In the genomic region with DNA sequence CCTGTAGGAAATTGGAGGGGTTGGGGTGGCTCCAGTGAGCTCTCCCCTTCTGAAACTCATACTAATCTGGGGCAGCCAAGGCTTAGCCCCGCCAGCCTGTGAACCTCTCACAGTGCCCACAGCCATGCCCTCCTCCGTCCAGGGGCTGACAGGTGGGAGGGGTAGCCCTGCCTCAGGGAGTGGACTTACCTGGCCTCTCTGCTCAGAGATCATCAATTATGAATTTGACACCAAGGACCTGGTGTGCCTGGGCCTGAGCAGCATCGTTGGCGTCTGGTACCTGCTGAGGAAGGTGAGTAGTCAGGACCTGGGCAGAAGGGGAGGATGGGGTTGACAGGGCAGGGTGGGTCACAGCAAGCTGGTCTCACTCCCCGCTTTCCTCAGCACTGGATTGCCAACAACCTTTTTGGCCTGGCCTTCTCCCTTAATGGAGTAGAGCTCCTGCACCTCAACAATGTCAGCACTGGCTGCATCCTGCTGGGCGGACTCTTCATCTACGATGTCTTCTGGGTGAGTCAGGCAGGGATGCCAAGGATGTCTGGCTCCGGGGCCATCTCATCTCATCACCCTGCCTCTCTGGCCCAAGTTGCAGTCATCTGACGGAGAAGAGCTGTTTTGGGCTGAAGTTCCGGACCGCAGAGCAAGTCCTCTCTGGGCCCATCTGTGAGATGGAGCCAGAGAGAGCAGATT, we compare ENCODE assay signal across 11 cellular contexts. TPM values are rescaled to one million over a fixed set of nuclear protein-coding genes. Genes with fewer than 3 reads are reported as not detected.
DNase-seq lines count a peak whose midpoint lies in the region; ATAC-seq and TF ChIP-seq lines count a peak whose summit lies in the region.
"Had no signal": no experiment of that assay in that cellular context is flagged by ENCODE, and none has a peak within 500 bp of the region (broad histone marks: within the 10 kb centered on the region; RNA-seq: fewer than 3 reads in every experiment).

No MANE protein-coding gene starts in this region.

- POLR2A ChIA-PET in OCI-LY7 (lab: Charles Lee), result no interaction called here

- H3K4me1 ChIP-seq in OCI-LY7 (ENCODE audit: insufficient read depth, low read length, poor library complexity, severe bottlenecking), result peaks cover 10% of the 10 kb centered on the region

- no peak for DNase-seq in activated T-cell treated with anti-CD3 and anti-CD28 coated beads, Interleukin-2, amount 50 U/mL, for 72 hours
- no peak for DNase-seq in activated T-cell treated with anti-CD3 and anti-CD28 coated beads, Interleukin-2, amount 50 U/mL, for 1 hour
- DNase-seq in OCI-LY7 (ENCODE audit: low spot score) (no peak), chondrocyte (ENCODE audit: low spot score) (no peak), NCI-H2081 (lab: John Stamatoyannopoulos, UW) (no peak), midbrain (lab: John Stamatoyannopoulos, UW) (no peak)
- DNase-seq in stimulated activated effector memory CD8-positive, alpha-beta T cell treated with anti-CD3 and anti-CD28 coated beads, Interleukin-12 subunit alpha, Interleukin-12 subunit beta, amount 100 ng/mL, for 72 hours (ENCODE audit: low spot score in 2 of 2), result no peak
- DNase-seq: activated CD4-positive, CD25-positive, alpha-beta regulatory T cell treated with anti-CD3 and anti-CD28 coated beads, Interleukin-2, amount 50 U/mL, for 72 hours; NCI-H1436; sigmoid colon had no signal

- peak overlapping the region; percentile 74 for H3K4me3 ChIP-seq in OCI-LY7 (ENCODE audit: low read depth, low read length, poor library complexity, severe bottlenecking)

- peaks cover 26% of the 10 kb centered on the region for H3K79me2 ChIP-seq in OCI-LY7 (ENCODE audit: insufficient read depth, low read depth, low read length)

- no peak overlapping the region for H3K27ac ChIP-seq in OCI-LY7 (ENCODE audit: low read depth, low read length, poor library complexity, severe bottlenecking)

- H3K4me2 ChIP-seq in OCI-LY7 (ENCODE audit: low read length), result peak overlapping the region; percentile 82

- H3K4me1 Mint-ChIP-seq in activated T-cell treated with anti-CD3 and anti-CD28 coated beads, Interleukin-2, amount 50 U/mL, for 72 hours (ENCODE audit: low read depth), result peaks cover 11% of the 10 kb centered on the region
- peaks cover 35% of the 10 kb centered on the region for H3K4me1 Mint-ChIP-seq in chondrocyte (ENCODE audit: low read depth)
- H3K4me1 Mint-ChIP-seq in stimulated activated effector memory CD8-positive, alpha-beta T cell treated with anti-CD3 and anti-CD28 coated beads, Interleukin-12 subunit alpha, Interleukin-12 subunit beta, amount 100 ng/mL, for 72 hours, result peaks cover 20% of the 10 kb centered on the region

- no TSS peak for BruUV-seq in OCI-LY7 (replicated peaks; lab: Mats Ljungman, UMichigan)

- CTCF ChIA-PET in OCI-LY7 (lab: Charles Lee; ENCODE audit: unreplicated experiment), result no interaction called here

- no peak overlapping the region for H2AFZ ChIP-seq in OCI-LY7 (ENCODE audit: low read length)

- peaks cover 5 to 18% of the 10 kb centered on the region in 2 donors for H3K36me3 Mint-ChIP-seq in activated T-cell treated with anti-CD3 and anti-CD28 coated beads, Interleukin-2, amount 50 U/mL, for 72 hours (ENCODE audit: insufficient read depth in 2 of 2)
- peaks cover 52% of the 10 kb centered on the region for H3K36me3 Mint-ChIP-seq in chondrocyte (ENCODE audit: low read depth)
- peaks cover 95% of the 10 kb centered on the region for H3K36me3 Mint-ChIP-seq in stimulated activated effector memory CD8-positive, alpha-beta T cell treated with anti-CD3 and anti-CD28 coated beads, Interleukin-12 subunit alpha, Interleukin-12 subunit beta, amount 100 ng/mL, for 72 hours

- ATAC-seq in activated T-cell treated with anti-CD3 and anti-CD28 coated beads, Interleukin-2, amount 50 U/mL, for 72 hours (replicated peaks in 1 of 2), result no peak
- no peak for ATAC-seq in stimulated activated effector memory CD8-positive, alpha-beta T cell treated with anti-CD3 and anti-CD28 coated beads, Interleukin-12 subunit alpha, Interleukin-12 subunit beta, amount 100 ng/mL, for 72 hours
- ATAC-seq in GM21786 (IDR thresholded peaks at IDR 0.05; ENCODE audit: unreplicated experiment), result no peak

- H3K9me3 Mint-ChIP-seq in activated T-cell treated with anti-CD3 and anti-CD28 coated beads, Interleukin-2, amount 50 U/mL, for 72 hours, result no peaks in the 10 kb centered on the region
- H3K9me3 Mint-ChIP-seq in chondrocyte (ENCODE audit: low read depth), result no peaks in the 10 kb centered on the region
- no peaks in the 10 kb centered on the region for H3K9me3 Mint-ChIP-seq in stimulated activated effector memory CD8-positive, alpha-beta T cell treated with anti-CD3 and anti-CD28 coated beads, Interleukin-12 subunit alpha, Interleukin-12 subunit beta, amount 100 ng/mL, for 72 hours

- H3K9me3 ChIP-seq in OCI-LY7 (ENCODE audit: low read length), result no peaks in the 10 kb centered on the region
- H3K9me3 ChIP-seq: sigmoid colon had no signal

- TF ChIP-seq CTCF in OCI-LY7 (conservative IDR thresholded peaks at IDR 0.05; ENCODE audit: low read length) (no peak), chondrocyte (IDR thresholded peaks at IDR 0.05) (no peak)

- intact Hi-C loops in OCI-LY7 (cut with micrococcal nuclease; ENCODE audit: unreplicated experiment), result no loop called here

- H3K27me3 Mint-ChIP-seq in activated T-cell treated with anti-CD3 and anti-CD28 coated beads, Interleukin-2, amount 50 U/mL, for 72 hours (ENCODE audit: low read depth), result no peaks in the 10 kb centered on the region
- no peaks in the 10 kb centered on the region for H3K27me3 Mint-ChIP-seq in chondrocyte (ENCODE audit: low read depth)

- peaks cover 75% of the 10 kb centered on the region for H3K36me3 ChIP-seq in OCI-LY7 (ENCODE audit: insufficient read depth, low read length)

- no peaks in the 10 kb centered on the region for H4K20me1 ChIP-seq in OCI-LY7 (ENCODE audit: insufficient read depth, low read length)

- no peaks in the 10 kb centered on the region for H3K9me2 ChIP-seq in OCI-LY7 (ENCODE audit: insufficient read depth, low read length)

- peak overlapping the region; percentile 87 to 94 for H3K4me3 Mint-ChIP-seq in activated T-cell treated with anti-CD3 and anti-CD28 coated beads, Interleukin-2, amount 50 U/mL, for 72 hours
- H3K4me3 Mint-ChIP-seq in chondrocyte (ENCODE audit: unreplicated experiment), result peak overlapping the region; percentile 83
- peak overlapping the region; percentile 82 for H3K4me3 Mint-ChIP-seq in stimulated activated effector memory CD8-positive, alpha-beta T cell treated with anti-CD3 and anti-CD28 coated beads, Interleukin-12 subunit alpha, Interleukin-12 subunit beta, amount 100 ng/mL, for 72 hours

- H3K27ac Mint-ChIP-seq in activated T-cell treated with anti-CD3 and anti-CD28 coated beads, Interleukin-2, amount 50 U/mL, for 72 hours, result peak overlapping the region; percentile 28
- peak overlapping the region; percentile 100 for H3K27ac Mint-ChIP-seq in chondrocyte (ENCODE audit: unreplicated experiment)
- peak overlapping the region; percentile 94 for H3K27ac Mint-ChIP-seq in stimulated activated effector memory CD8-positive, alpha-beta T cell treated with anti-CD3 and anti-CD28 coated beads, Interleukin-12 subunit alpha, Interleukin-12 subunit beta, amount 100 ng/mL, for 72 hours

RNA-seq across cellular contexts. Expression of gene HM13, which starts 34.7 kb away (rescaled TPM):
- total RNA-seq in activated T-cell treated with anti-CD3 and anti-CD28 coated beads, Interleukin-2, amount 50 U/mL, for 72 hours, result 100 to 1,000 TPM; 131 to 146 TPM
- total RNA-seq in OCI-LY7 (2014; rRNA removed; shearing (Covaris generic)), result 43.6 and 51.3 TPM in 2 replicates
- total RNA-seq in OCI-LY7 (2022) (142 and 148 TPM in 2 replicates), chondrocyte (228 to 277 TPM (median 269 TPM) in 3 replicates)

RNA-seq across cellular contexts. Expression of gene ID1, which starts 56.1 kb away (rescaled TPM):
- total RNA-seq in activated T-cell treated with anti-CD3 and anti-CD28 coated beads, Interleukin-2, amount 50 U/mL, for 72 hours, result 1 to 10 TPM in 1 of 2 donors, under 1 TPM in 1; 0.84 to 2.0 TPM
- total RNA-seq in OCI-LY7 (2014; rRNA removed; shearing (Covaris generic)), result 3.3 and 4.7 TPM in 2 replicates
- total RNA-seq in OCI-LY7 (2022) (2.0 and 3.6 TPM in 2 replicates), chondrocyte (7.7 to 73.7 TPM (median 9.0 TPM) in 3 replicates)

Comparison
In these comparisons a context has a peak if more than half of its experiments do, and no peak if none do; other contexts are left out.
1. H3K27ac Mint-ChIP-seq: peak in every context shown above with its lines; median percentile 100 in chondrocyte; 94 in stimulated activated effector memory CD8-positive, alpha-beta T cell treated with anti-CD3 and anti-CD28 coated beads, Interleukin-12 subunit alpha, Interleukin-12 subunit beta, amount 100 ng/mL, for 72 hours; 28 in activated T-cell treated with anti-CD3 and anti-CD28 coated beads, Interleukin-2, amount 50 U/mL, for 72 hours.